ENCODE assay signal across 9 cellular contexts in the genomic region with DNA sequence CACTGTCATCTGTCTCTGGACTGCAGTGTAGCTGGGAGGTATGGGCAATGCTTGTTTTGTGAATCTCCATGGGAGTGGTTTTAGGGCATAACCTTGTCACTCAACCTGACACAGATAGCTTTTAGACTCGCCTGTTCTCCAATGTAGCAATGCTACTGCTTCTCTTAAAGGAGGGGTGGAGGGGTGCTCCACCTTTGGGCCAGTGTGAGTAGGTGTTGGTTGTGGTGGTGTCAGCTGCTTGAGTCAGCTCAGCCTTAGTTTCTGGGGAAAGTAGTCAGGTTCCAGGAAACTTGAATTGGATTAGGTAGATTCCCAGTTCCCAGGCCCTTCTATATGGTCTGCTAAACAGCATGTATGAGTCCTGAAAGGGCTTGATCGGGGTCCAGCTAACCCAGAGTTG.
"Had no signal": no experiment of that assay in that cellular context is flagged by ENCODE, and none has a peak within 500 bp of the region (broad histone marks: within the 10 kb centered on the region; RNA-seq: fewer than 3 reads in every experiment).

No MANE protein-coding gene starts in this region.

- H3K4me3 ChIP-seq: HAP-1, K562 had no signal

- FAIRE-seq: K562 had no signal

- H3K4me1 ChIP-seq: HAP-1 had no signal

- H3K36me3 ChIP-seq: HAP-1 had no signal

- H3K9me3 ChIP-seq: HAP-1 had no signal

- DNase-seq: GOT3, H7, HFFc6, IMR-90, KG1 had no signal

- H3K27ac Mint-ChIP-seq: HFFc6 had no signal

- ATAC-seq: HCT116, K562 had no signal

- H3K27ac ChIP-seq: HL-60 had no signal

- H3K4me3 Mint-ChIP-seq: HFFc6 had no signal
